Comparison of ENCODE assay signal across 21 cellular contexts in genomic region chr12:75613981-75614380, GRCh38.
DNase-seq lines count a peak whose midpoint lies in the region; ATAC-seq and TF ChIP-seq lines count a peak whose summit lies in the region.
"Had no signal": no experiment of that assay in that cellular context is flagged by ENCODE, and none has a peak within 500 bp of the region (broad histone marks: within the 10 kb centered on the region; RNA-seq: fewer than 3 reads in every experiment).

No MANE protein-coding gene starts in this region.

- no peaks in the 10 kb centered on the region for H3K9me3 ChIP-seq in mammary epithelial cell (replicated peaks; ENCODE audit: insufficient read depth, low read length)
- H3K9me3 ChIP-seq: Peyer's patch, SJSA1 had no signal

- no peak overlapping the region for H3K27ac ChIP-seq in mammary epithelial cell (ENCODE audit: insufficient read depth, low read depth, low read length)
- H3K27ac ChIP-seq: BLaER1, Peyer's patch, SJSA1 had no signal

- DNase-seq in M059J (ENCODE audit: low read depth) (peak; percentile 19), mammary epithelial cell (peak; percentile 19), fibroblast of peridontal ligament (ENCODE audit: extremely low read depth) (peak; percentile 69), DMS153 treated with DMSO at 0.1 percent for 48 hours (lab: John Stamatoyannopoulos, UW; ENCODE audit: unreplicated experiment) (no peak), glomerular visceral epithelial cell (ENCODE audit: extremely low spot score) (no peak)
- no peak for DNase-seq in stimulated activated CD4-positive, alpha-beta T cell treated with anti-CD3 and anti-CD28 coated beads, Interleukin-15, amount 100 ng/mL, for 24 hours
- DNase-seq: CD4-positive, alpha-beta T cell; COR-L47; DMS 273 treated with DMSO at 0.1 percent for 48 hours; DND-41; KBM-7; NCI-H1105; NCI-H146; NCI-H2029 treated with DMSO at 0.1 percent for 48 hours; NCI-H2171; NCI-H524 treated with DMSO at 0.1 percent for 48 hours; Peyer's patch had no signal

- no TSS peak for BruUV-seq in mammary epithelial cell (replicated peaks; lab: Mats Ljungman, UMichigan)

- intact Hi-C loops in mammary epithelial cell (cut with micrococcal nuclease) = no loop called here

- H2AFZ ChIP-seq in mammary epithelial cell (ENCODE audit: low read depth, low read length) = peak overlapping the region; percentile 48

- H3K27me3 ChIP-seq in mammary epithelial cell (ENCODE audit: insufficient read depth, low read length) = no peaks in the 10 kb centered on the region
- H3K27me3 ChIP-seq: BLaER1, Peyer's patch, SJSA1 had no signal

- no peak for TF ChIP-seq CTCF in mammary epithelial cell (conservative IDR thresholded peaks at IDR 0.05 in 1 of 2, IDR thresholded peaks at IDR 0.05 in 1 of 2; ENCODE audit: extremely low read depth in 1 of 2, insufficient read depth in 1 of 2, low read depth in 1 of 2, low read length in 2 of 2)

- no peaks in the 10 kb centered on the region for H3K36me3 ChIP-seq in mammary epithelial cell (ENCODE audit: insufficient read depth, low read length)
- H3K36me3 ChIP-seq: BLaER1, Peyer's patch, SJSA1 had no signal

- in situ Hi-C loops in mammary epithelial cell (cut with MboI; ENCODE audit: low sequenced_read_pairs in 2 of 2) = no loop called here

- no peaks in the 10 kb centered on the region for H3K79me2 ChIP-seq in mammary epithelial cell (ENCODE audit: insufficient read depth, low read length)

- 79% methylated on average over 4 of the region's 4 CpGs for WGBS in mammary epithelial cell (ENCODE audit: low coverage, missing lambda C conversion rate)

- no peak overlapping the region for H3K4me3 ChIP-seq in mammary epithelial cell (replicated peaks in 1 of 3; ENCODE audit: insufficient read depth in 1 of 3, low read depth in 2 of 3, low read length in 3 of 3)
- H3K4me3 ChIP-seq: BLaER1, Peyer's patch, SJSA1 had no signal

- dilution Hi-C loops in mammary epithelial cell (cut with HindIII; ENCODE audit: low sequenced_read_pairs) = no loop called here

- CTCF ChIA-PET in mammary epithelial cell (lab: Charles Lee; ENCODE audit: low non-redundant PET) = no interaction called here

- H3K4me1 ChIP-seq in mammary epithelial cell (ENCODE audit: insufficient read depth, low read length) = no peaks in the 10 kb centered on the region
- H3K4me1 ChIP-seq: BLaER1, Peyer's patch, SJSA1 had no signal

- no peak overlapping the region for H3K4me2 ChIP-seq in mammary epithelial cell (ENCODE audit: insufficient read depth, low read depth, low read length)
- H3K4me2 ChIP-seq: BLaER1 had no signal

- no peaks in the 10 kb centered on the region for H4K20me1 ChIP-seq in mammary epithelial cell (ENCODE audit: insufficient read depth, low read length)
- H4K20me1 ChIP-seq: BLaER1 had no signal

- no peak for ATAC-seq in GM21515 (IDR thresholded peaks at IDR 0.05; ENCODE audit: unreplicated experiment)
- ATAC-seq: Right ventricle myocardium inferior had no signal

- no peak overlapping the region for H3K9ac ChIP-seq in mammary epithelial cell (ENCODE audit: insufficient read depth, low read length)
- H3K9ac ChIP-seq: BLaER1 had no signal

Comparison
In these comparisons a context has a peak if more than half of its experiments do, and no peak if none do; other contexts are left out.
1. DNase-seq: peak in M059J (single experiment), mammary epithelial cell (single experiment) and fibroblast of peridontal ligament (single experiment); none in DMS153 treated with DMSO at 0.1 percent for 48 hours (single experiment), glomerular visceral epithelial cell (single experiment) and stimulated activated CD4-positive, alpha-beta T cell treated with anti-CD3 and anti-CD28 coated beads, Interleukin-15, amount 100 ng/mL, for 24 hours (single experiment).